In the genomic region with DNA sequence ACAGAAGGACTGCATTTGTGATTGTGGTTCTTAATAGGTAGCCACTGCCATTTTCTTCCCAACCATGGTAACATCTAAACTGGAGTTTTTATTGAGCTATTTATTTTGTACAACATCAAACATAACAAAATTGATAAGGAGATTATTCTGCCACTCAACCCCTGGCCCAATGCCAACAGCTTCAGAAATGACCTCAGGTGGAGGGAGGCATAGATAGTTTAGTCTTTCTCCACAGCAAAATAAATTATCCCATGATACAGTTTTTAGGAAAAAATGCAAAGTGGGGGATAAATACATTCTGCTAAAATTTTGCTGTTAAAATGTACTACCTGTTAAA, we compare ENCODE assay signal across 18 cellular contexts. TPM values are rescaled to one million over a fixed set of nuclear protein-coding genes. Genes with fewer than 3 reads are reported as not detected.
"Had no signal": no experiment of that assay in that cellular context is flagged by ENCODE, and none has a peak within 500 bp of the region (broad histone marks: within the 10 kb centered on the region; RNA-seq: fewer than 3 reads in every experiment).

No MANE protein-coding gene starts in this region.

- H3K9me3 ChIP-seq: tibial artery had no signal

- H3K27ac Mint-ChIP-seq: activated CD4-positive, alpha-beta T cell treated with anti-CD3 and anti-CD28 coated beads for 36 hours; activated naive CD8-positive, alpha-beta T cell treated with anti-CD3 and anti-CD28 coated beads for 36 hours; nephron progenitor cell; T-helper 2 cell treated with Interferon-gamma antibody and Interleukin-4, amounts not matched to agents 5 μg/mL and 100 μg/mL, for 36 hours; WTC11 had no signal

- H3K27ac ChIP-seq: tibial artery had no signal

- H3K36me3 ChIP-seq: tibial artery had no signal

- H3K4me1 Mint-ChIP-seq: activated CD4-positive, alpha-beta T cell treated with anti-CD3 and anti-CD28 coated beads for 36 hours; activated naive CD8-positive, alpha-beta T cell treated with anti-CD3 and anti-CD28 coated beads for 36 hours; nephron progenitor cell; WTC11 had no signal

- H3K9me3 Mint-ChIP-seq: activated naive CD8-positive, alpha-beta T cell treated with anti-CD3 and anti-CD28 coated beads for 36 hours; nephron progenitor cell; T-helper 2 cell treated with Interferon-gamma antibody and Interleukin-4, amounts not matched to agents 5 μg/mL and 100 μg/mL, for 36 hours; WTC11 had no signal

- H3K27me3 ChIP-seq: dorsolateral prefrontal cortex, tibial artery had no signal

- H3K36me3 Mint-ChIP-seq: activated naive CD8-positive, alpha-beta T cell treated with anti-CD3 and anti-CD28 coated beads for 36 hours; WTC11 had no signal

- H3K4me1 ChIP-seq: tibial artery had no signal

- DNase-seq: activated CD4-positive, alpha-beta T cell treated with anti-CD3 and anti-CD28 coated beads for 36 hours; activated CD4-positive, alpha-beta T cell treated with anti-CD3 and anti-CD28 coated beads, Interleukin-2, amount 50 U/mL, for 48 hours; activated naive CD8-positive, alpha-beta T cell treated with anti-CD3 and anti-CD28 coated beads for 36 hours; activated T-cell treated with anti-CD3 and anti-CD28 coated beads for 4 hours; foreskin melanocyte; glutamatergic neuron; hippocampal formation; islet precursor cell; stimulated activated CD4-positive, alpha-beta T cell treated with anti-CD3 and anti-CD28 coated beads, Interleukin-2, amount 100 ng/mL, for 24 hours; stimulated activated naive CD4-positive, alpha-beta T cell treated with Interleukin-2 at 50 U/mL for 16 hours; tibial artery had no signal

- H3K27me3 Mint-ChIP-seq: activated naive CD8-positive, alpha-beta T cell treated with anti-CD3 and anti-CD28 coated beads for 36 hours; progenitor cell of endocrine pancreas had no signal

- ATAC-seq: activated CD4-positive, alpha-beta T cell treated with anti-CD3 and anti-CD28 coated beads for 36 hours had no signal

- H3K4me3 Mint-ChIP-seq: activated CD4-positive, alpha-beta T cell treated with anti-CD3 and anti-CD28 coated beads for 36 hours; activated naive CD8-positive, alpha-beta T cell treated with anti-CD3 and anti-CD28 coated beads for 36 hours; nephron progenitor cell; T-helper 2 cell treated with Interferon-gamma antibody and Interleukin-4, amounts not matched to agents 5 μg/mL and 100 μg/mL, for 36 hours; WTC11 had no signal

- H3K4me3 ChIP-seq: lung, tibial artery had no signal

RNA-seq across cellular contexts. Expression of a gene that starts 57.6 kb away (rescaled TPM):
- total RNA-seq: activated CD4-positive, alpha-beta T cell treated with anti-CD3 and anti-CD28 coated beads for 36 hours; activated naive CD8-positive, alpha-beta T cell treated with anti-CD3 and anti-CD28 coated beads for 36 hours; fibroblast of lung; progenitor cell of endocrine pancreas had no signal
- polyA plus RNA-seq: fibroblast of lung had no signal
